ENCODE assay signal across 24 cellular contexts in genomic region chr19:540867-541637, GRCh38. TPM values are rescaled to one million over a fixed set of nuclear protein-coding genes. Genes with fewer than 3 reads are reported as not detected.
"Had no signal": no experiment of that assay in that cellular context is flagged by ENCODE, and none has a peak within 500 bp of the region (broad histone marks: within the 10 kb centered on the region; RNA-seq: fewer than 3 reads in every experiment).

No MANE protein-coding gene starts in this region.

- H3K36me3 ChIP-seq: MG63 had no signal

- H3K4me1 ChIP-seq: SJCRH30 had no signal

- ATAC-seq: SK-N-SH treated with all-trans-retinoic acid at 6 μM for 48 hours had no signal

- H3K27ac ChIP-seq: HL-60, SJCRH30 had no signal

- FAIRE-seq: HTR-8/SVneo, RCC 7860 had no signal

- H3K27me3 ChIP-seq: MG63, SJCRH30 had no signal

- H3K4me3 ChIP-seq: MG63, SJCRH30 had no signal

- DNase-seq: Karpas-422, KG1, MG63, NCI-H1092, NCI-H1105 treated with DMSO at 0.1 percent for 48 hours, NCI-H1417 treated with DMSO at 0.1 percent for 48 hours, NCI-H146, NCI-H1694 treated with DMSO at 0.1 percent for 48 hours, NCI-H1930, NCI-H2081, NCI-H2107, NCI-H226, NCI-H446, NCI-H510A, NCI-H524 treated with DMSO at 0.1 percent for 48 hours, NCI-H69, NCI-H774, RPMI8226, SHP77 treated with DMSO at 0.1 percent for 48 hours, SJCRH30 had no signal

- H3K9me3 ChIP-seq: MG63, SJCRH30 had no signal

RNA-seq across cellular contexts. Expression of gene GZMM, which starts 2.8 kb away (rescaled TPM):
- total RNA-seq: SJCRH30 had no signal
